In genomic region chr19:11410682-11411081, GRCh38 we compare ENCODE assay signal across 21 cellular contexts. TPM values are rescaled to one million over a fixed set of nuclear protein-coding genes. Genes with fewer than 3 reads are reported as not detected.
DNase-seq lines count a peak whose midpoint lies in the region; TF ChIP-seq lines count a peak whose summit lies in the region.
"Had no signal": no experiment of that assay in that cellular context is flagged by ENCODE, and none has a peak within 500 bp of the region (broad histone marks: within the 10 kb centered on the region; RNA-seq: fewer than 3 reads in every experiment).

No MANE protein-coding gene starts in this region.

- CTCF ChIA-PET in HEK293 (lab: Yijun Ruan, JAX), result interaction anchor here (1.6 kb wide), 1 partner anchor 9 kb away, joined by 3 read pairs; no protein-coding TSS in a partner anchor

- DNase-seq in A172 (ENCODE audit: low spot score), result peak; percentile 78
- DNase-seq in SW480 (ENCODE audit: low spot score), result peak; percentile 33
- DNase-seq in iris pigment epithelial cell (ENCODE audit: low read depth), result peak; percentile 28
- no peak for DNase-seq in KG1 (lab: John Stamatoyannopoulos, UW)
- DNase-seq in erythroblast (lab: John Stamatoyannopoulos, UW), result no peak
- DNase-seq in activated CD4-positive, CD25-positive, alpha-beta regulatory T cell treated with anti-CD3 and anti-CD28 coated beads, Interleukin-2, amount 50 U/mL, for 72 hours, result no peak
- DNase-seq in NCI-H2171 treated with DMSO at 0.1 percent for 48 hours (lab: John Stamatoyannopoulos, UW), result no peak
- DNase-seq: activated CD4-positive, alpha-beta T cell treated with anti-CD3 and anti-CD28 coated beads for 36 hours; activated effector memory CD4-positive, alpha-beta T cell treated with Interleukin-2 at 50 U/mL for 16 hours; DMS 273 treated with DMSO at 0.1 percent for 48 hours; effector memory CD4-positive, alpha-beta T cell; left cardiac atrium; NCI-H2029; NCI-H510A; stimulated activated CD4-positive, alpha-beta T cell treated with anti-CD3 and anti-CD28 coated beads, Interleukin-15, amount 100 ng/mL, for 24 hours; T-helper 9 cell; thyroid gland had no signal

- POLR2A ChIA-PET in HEK293 (lab: Yijun Ruan, JAX), result no interaction called here

- TF ChIP-seq CTCF in HEK293 (tag by site-specific recombination; IDR thresholded peaks at IDR 0.05), result no peak

- H3K27ac ChIP-seq in HEK293 (ENCODE audit: extremely low read depth, low read depth, low read length), result no peak overlapping the region
- H3K27ac ChIP-seq: right atrium auricular region, SJSA1, thyroid gland had no signal

- H3K9me3 ChIP-seq in HEK293 (ENCODE audit: control insufficient read depth, insufficient read depth, low read depth, low read length), result no peaks in the 10 kb centered on the region
- H3K9me3 ChIP-seq: right atrium auricular region, SJSA1, thyroid gland had no signal

- no peak for TF ChIP-seq POLR2A in erythroblast (IDR thresholded peaks at IDR 0.05; ENCODE audit: low read length)

- no peaks in the 10 kb centered on the region for H3K4me1 ChIP-seq in HEK293 (ENCODE audit: control insufficient read depth, insufficient read depth, low read length)
- H3K4me1 ChIP-seq: thyroid gland had no signal

- no peak overlapping the region for H3K4me3 ChIP-seq in HEK293 (ENCODE audit: low read depth, low read length)
- H3K4me3 ChIP-seq: right atrium auricular region, SJSA1, thyroid gland had no signal

- H3K36me3 ChIP-seq in HEK293 (ENCODE audit: control insufficient read depth in 2 of 2, insufficient read depth in 1 of 2, low read length in 2 of 2), result no peaks in the 10 kb centered on the region
- H3K36me3 ChIP-seq: right atrium auricular region, SJSA1 had no signal

TF ChIP-seq in HEK293, 187 proteins besides CTCF, POLR2A, EP300 and RAD21 (continues in another document):
- TF ChIP-seq ZNF133 (tag by site-specific recombination; IDR thresholded peaks at IDR 0.05) (no peak), ZNF785 (tag by site-specific recombination; IDR thresholded peaks at IDR 0.05) (no peak), ZNF626 (tag by site-specific recombination; IDR thresholded peaks at IDR 0.05) (no peak), GLI4 (tag by site-specific recombination; IDR thresholded peaks at IDR 0.05) (no peak), ZBTB11 (tag by site-specific recombination; conservative IDR thresholded peaks at IDR 0.05; ENCODE audit: low read depth) (no peak), ZNF747 (tag by site-specific recombination; IDR thresholded peaks at IDR 0.05) (no peak), OSR2 (tag by site-specific recombination; IDR thresholded peaks at IDR 0.05) (no peak), SETDB1 (IDR thresholded peaks at IDR 0.05; ENCODE audit: insufficient read length, low read length) (no peak), ZNF600 (tag by site-specific recombination; IDR thresholded peaks at IDR 0.05) (peak; percentile 37; the same call in 1 of the 2 replicates), ZFHX2 (tag by site-specific recombination; conservative IDR thresholded peaks at IDR 0.05) (peak; percentile 48), INSM2 (tag by site-specific recombination; IDR thresholded peaks at IDR 0.05) (no peak), ZNF112 (tag by site-specific recombination; IDR thresholded peaks at IDR 0.05) (no peak), ZNF488 (tag by site-specific recombination; IDR thresholded peaks at IDR 0.05) (no peak), MZF1 (tag by site-specific recombination; IDR thresholded peaks at IDR 0.05; ENCODE audit: borderline replicate concordance) (peak; percentile 55; the same call in 1 of the 2 replicates), ZNF791 (tag by site-specific recombination; IDR thresholded peaks at IDR 0.05) (no peak), ZNF660 (tag by site-specific recombination; IDR thresholded peaks at IDR 0.05) (0 out of 2 replicates have a peak, but pooled peaks have one; percentile 29), ZNF366 (tag by site-specific recombination; conservative IDR thresholded peaks at IDR 0.05) (0 out of 2 replicates have a peak, but pooled peaks have one; percentile 42), ZNF664 (tag by site-specific recombination; IDR thresholded peaks at IDR 0.05) (no peak), ZNF37A (tag by site-specific recombination; IDR thresholded peaks at IDR 0.05) (no peak), SP7 (tag by site-specific recombination; IDR thresholded peaks at IDR 0.05) (peak; percentile 64), ZNF639 (tag by site-specific recombination; IDR thresholded peaks at IDR 0.05) (peak; percentile 19; the same call in 1 of the 2 replicates), ZBTB21 (tag by site-specific recombination; IDR thresholded peaks at IDR 0.05) (peak; percentile 25; the same call in 1 of the 2 replicates), GLIS2 (tag by site-specific recombination; IDR thresholded peaks at IDR 0.05) (no peak), ZNF362 (tag by site-specific recombination; IDR thresholded peaks at IDR 0.05) (peak; percentile 87), WT1 (tag by site-specific recombination; IDR thresholded peaks at IDR 0.05) (no peak)

RNA-seq across cellular contexts. Expression of gene RGL3, which starts 8.4 kb away (rescaled TPM):
- 4.8 and 11.1 TPM in 2 replicates for total RNA-seq in A172 (2014; rRNA removed; shearing (Covaris generic))
- total RNA-seq: activated CD4-positive, alpha-beta T cell treated with anti-CD3 and anti-CD28 coated beads for 36 hours; mononuclear cell; SJSA1 had no signal

RNA-seq across cellular contexts. Expression of gene ODAD3, which starts 24.2 kb away (rescaled TPM):
- 1.5 and 6.1 TPM in 2 replicates for total RNA-seq in A172 (2014; rRNA removed; shearing (Covaris generic))
- total RNA-seq: mononuclear cell had no signal

RNA-seq across cellular contexts. Expression of gene PRKCSH, which starts 24.8 kb away (rescaled TPM):
- 149 and 173 TPM in 2 replicates for total RNA-seq in A172 (2014; rRNA removed; shearing (Covaris generic))

RNA-seq across cellular contexts. Expression of gene EPOR, which starts 26.6 kb away (rescaled TPM):
- 3.7 and 5.3 TPM in 2 replicates for total RNA-seq in A172 (2014; rRNA removed; shearing (Covaris generic))

RNA-seq across cellular contexts. Expression of gene SWSAP1, which starts 36.2 kb away (rescaled TPM):
- 0.65 and 1.6 TPM in 2 replicates for total RNA-seq in A172 (2014; rRNA removed; shearing (Covaris generic))

Comparison
In these comparisons a context has a peak if more than half of its experiments do, and no peak if none do; other contexts are left out.
1. DNase-seq: peak in A172 (single experiment), SW480 (single experiment) and iris pigment epithelial cell (single experiment); none in KG1 (single experiment), erythroblast (0 of 2), activated CD4-positive, CD25-positive, alpha-beta regulatory T cell treated with anti-CD3 and anti-CD28 coated beads, Interleukin-2, amount 50 U/mL, for 72 hours (single experiment) and NCI-H2171 treated with DMSO at 0.1 percent for 48 hours (single experiment).